Comparison of ENCODE assay signal across 25 cellular contexts in genomic region chr7:57362868-57363267, GRCh38.
"Had no signal": no experiment of that assay in that cellular context is flagged by ENCODE, and none has a peak within 500 bp of the region (broad histone marks: within the 10 kb centered on the region; RNA-seq: fewer than 3 reads in every experiment).

No MANE protein-coding gene starts in this region.

- H3K4me1 ChIP-seq: body of pancreas, colonic mucosa had no signal

- H3K36me3 ChIP-seq: colonic mucosa had no signal

- DNase-seq: activated CD4-positive, alpha-beta memory T cell treated with anti-CD3 and anti-CD28 coated beads, Interleukin-2, amount 10 ng/mL, durations not matched to agents 7 days and 5 days; activated CD4-positive, alpha-beta T cell treated with anti-CD3 and anti-CD28 coated beads for 1 hour; activated CD4-positive, alpha-beta T cell treated with anti-CD3 and anti-CD28 coated beads for 4 hours; activated CD4-positive, alpha-beta T cell treated with anti-CD3 and anti-CD28 coated beads, Interleukin-2, amount 10 ng/mL, durations not matched to agents 7 days and 5 days; activated CD4-positive, alpha-beta T cell treated with anti-CD3 and anti-CD28 coated beads, Interleukin-2, amount 50 U/mL, for 4 hours; activated CD8-positive, alpha-beta memory T cell treated with anti-CD3 and anti-CD28 coated beads, Interleukin-2, amount 50 U/mL, for 48 hours; activated gamma-delta T cell treated with Interleukin-2 at 50 U/mL for 16 hours; activated naive CD4-positive, alpha-beta T cell treated with anti-CD3 and anti-CD28 coated beads, Interleukin-2, amount 50 U/mL, for 16 hours; activated naive CD4-positive, alpha-beta T cell treated with Interleukin-2 at 50 U/mL for 16 hours; activated T-cell treated with anti-CD3 and anti-CD28 coated beads for 4 hours; activated T-cell treated with anti-CD3 and anti-CD28 coated beads, Interleukin-2, amount 50 U/mL, for 24 hours; activated T-cell treated with anti-CD3 and anti-CD28 coated beads, Interleukin-2, amount 50 U/mL, for 72 hours; amygdala; aorta; body of pancreas; central memory CD4-positive, alpha-beta T cell; cerebellar nuclear complex; colonic mucosa; effector CD8-positive, alpha-beta T cell; foreskin fibroblast; head of caudate nucleus; T-helper 2 cell had no signal

- H3K27me3 ChIP-seq: body of pancreas, colonic mucosa had no signal

- H3K9me3 ChIP-seq: body of pancreas, colonic mucosa had no signal

- H3K27ac ChIP-seq: body of pancreas, colonic mucosa, VCaP had no signal

- ATAC-seq: activated T-cell treated with anti-CD3 and anti-CD28 coated beads, Interleukin-2, amount 50 U/mL, for 72 hours; body of pancreas; esophagus mucosa; WTC11 had no signal

- H3K4me3 ChIP-seq: body of pancreas, colonic mucosa had no signal
